17 cellular contexts compared by ENCODE assay signal in the genomic region with DNA sequence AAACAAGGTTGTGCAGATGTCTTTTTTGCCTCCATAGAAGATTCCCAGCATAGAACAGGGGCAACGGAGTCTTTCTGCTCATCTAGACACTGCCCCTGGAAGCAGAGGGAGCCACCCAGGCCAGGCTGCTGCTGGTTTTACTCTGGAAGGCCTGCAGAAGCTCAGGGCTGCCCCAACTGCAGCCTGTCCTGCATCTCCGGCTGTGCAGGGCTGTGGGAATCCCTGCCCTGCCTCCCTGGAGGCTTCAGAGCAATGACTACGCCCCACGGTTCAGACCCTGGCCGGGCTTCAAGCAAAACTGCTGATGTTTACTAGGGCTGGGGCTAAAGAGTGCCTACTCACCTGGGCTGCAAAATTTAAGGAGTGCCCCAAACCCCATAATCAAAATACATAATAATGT. TPM values are rescaled to one million over a fixed set of nuclear protein-coding genes. Genes with fewer than 3 reads are reported as not detected.
DNase-seq lines count a peak whose midpoint lies in the region; ATAC-seq and TF ChIP-seq lines count a peak whose summit lies in the region.
"Had no signal": no experiment of that assay in that cellular context is flagged by ENCODE, and none has a peak within 500 bp of the region (broad histone marks: within the 10 kb centered on the region; RNA-seq: fewer than 3 reads in every experiment).

No MANE protein-coding gene starts in this region.

- H3K27me3 ChIP-seq in right cardiac atrium (ENCODE audit: control insufficient read depth, insufficient read depth) (no peaks in the 10 kb centered on the region), aorta (ENCODE audit: control insufficient read depth in 1 of 2, insufficient read depth in 2 of 2, low read length in 1 of 2) (no peaks in the 10 kb centered on the region), tibial artery (peaks cover 0 to 16% of the 10 kb centered on the region in 2 donors)

- ATAC-seq in left ventricle myocardium superior (peak; percentile 67), right cardiac atrium (no peak), aorta (ENCODE audit: low FRiP score) (peak; percentile 33), GM18907 (IDR thresholded peaks at IDR 0.05; ENCODE audit: unreplicated experiment) (no peak)

- intact Hi-C loops in left ventricle myocardium superior (cut with micrococcal nuclease) (no loop called here), right cardiac atrium (cut with DNase I) (no loop called here), posterior vena cava (cut with DNase I) (no loop called here), aorta (cut with DNase I) (no loop called here), tibial artery (cut with DNase I; ENCODE audit: low total_unique reads) (no loop called here)

- H3K36me3 ChIP-seq in aorta (ENCODE audit: control insufficient read depth in 1 of 2, insufficient read depth in 2 of 2, low read length in 1 of 2) (no peaks in the 10 kb centered on the region), tibial artery (no peaks in the 10 kb centered on the region)
- H3K36me3 ChIP-seq: HAP-1 had no signal

- TF ChIP-seq CTCF in tibial artery (IDR thresholded peaks at IDR 0.05) = no peak

- H3K27ac ChIP-seq in right cardiac atrium (ENCODE audit: low read length) (no peak overlapping the region), aorta (ENCODE audit: low read depth in 1 of 2, low read length in 2 of 2) (no peak overlapping the region), tibial artery (no peak overlapping the region)

- no peaks in the 10 kb centered on the region for H3K9me3 ChIP-seq in right cardiac atrium (ENCODE audit: control insufficient read depth, low read length)
- H3K9me3 ChIP-seq in aorta (ENCODE audit: control insufficient read depth, low read length) = peaks cover 3% of the 10 kb centered on the region
- H3K9me3 ChIP-seq in tibial artery = peaks cover 0 to 3% (median 0%) of the 10 kb centered on the region in 3 donors
- H3K9me3 ChIP-seq: HAP-1 had no signal

- 51% methylated on average over 5 of the region's 5 CpGs for WGBS in right cardiac atrium
- 62 to 68% methylated on average over 5 of the region's 5 CpGs for WGBS in aorta, 2 donors

- DNase-seq in left ventricle myocardium superior = peak; percentile 46
- DNase-seq in right cardiac atrium = no peak
- DNase-seq in posterior vena cava (ENCODE audit: low spot score) = peak; percentile 22
- peak in 1 of 2 donors; percentile 17 for DNase-seq in aorta
- no peak for DNase-seq in tibial artery
- DNase-seq: C1 segment of cervical spinal cord; Calu3; CD4-positive, alpha-beta memory T cell; COR-L47; DND-41; GOT3; HFFc6 had no signal

- no peak overlapping the region for H3K4me3 ChIP-seq in right cardiac atrium (ENCODE audit: low read length)
- no peak overlapping the region for H3K4me3 ChIP-seq in aorta (ENCODE audit: low read length in 2 of 2)
- no peak overlapping the region for H3K4me3 ChIP-seq in tibial artery
- H3K4me3 ChIP-seq: HAP-1 had no signal

- H3K4me1 ChIP-seq in right cardiac atrium (ENCODE audit: control insufficient read depth, insufficient read depth, low read length) (no peaks in the 10 kb centered on the region), aorta (ENCODE audit: control insufficient read depth in 1 of 2, insufficient read depth in 2 of 2, low read length in 2 of 2) (no peaks in the 10 kb centered on the region), tibial artery (no peaks in the 10 kb centered on the region)
- H3K4me1 ChIP-seq: HAP-1 had no signal

RNA-seq across cellular contexts. Expression of a gene that starts 43.9 kb away (rescaled TPM):
- not detected for total RNA-seq in left ventricle myocardium superior
- not detected for total RNA-seq in right cardiac atrium
- polyA plus RNA-seq in right cardiac atrium = not detected
- 1 to 10 TPM in 1 of 2 donors, not detected in 1; 1.2 TPM for total RNA-seq in posterior vena cava
- 1 to 10 TPM; 1.3 to 1.4 TPM for total RNA-seq in aorta
- 1 to 10 TPM in 1 of 2 donors, not detected in 1; 3.3 TPM for polyA plus RNA-seq in aorta
- total RNA-seq: A172; A673; Calu3; CD4-positive, alpha-beta memory T cell; HFFc6 had no signal
- polyA plus RNA-seq: BJ; CD4-positive, alpha-beta memory T cell had no signal

RNA-seq across cellular contexts. Expression of a gene that starts 44.5 kb away (rescaled TPM):
- total RNA-seq in left ventricle myocardium superior (6.0 TPM), right cardiac atrium (1 to 10 TPM; 1.1 to 3.4 (median 1.7) TPM), posterior vena cava (1 to 10 TPM; 1.8 to 4.3 TPM), aorta (1 to 10 TPM; 1.1 to 6.1 TPM)
- polyA plus RNA-seq in right cardiac atrium (0.84 TPM), aorta (not detected)
- total RNA-seq: A673; Calu3; CD4-positive, alpha-beta memory T cell had no signal
- polyA plus RNA-seq: BJ; CD4-positive, alpha-beta memory T cell had no signal

Comparison
In these comparisons a context has a peak if more than half of its experiments do, and no peak if none do; other contexts are left out.
1. ATAC-seq: peak in left ventricle myocardium superior (single experiment) and aorta (single experiment); none in right cardiac atrium (0 of 2) and GM18907 (single experiment).
2. DNase-seq: peak in left ventricle myocardium superior (single experiment) and posterior vena cava (single experiment); none in right cardiac atrium (0 of 3) and tibial artery (0 of 2).